ENCODE assay signal across 18 cellular contexts in the genomic region with DNA sequence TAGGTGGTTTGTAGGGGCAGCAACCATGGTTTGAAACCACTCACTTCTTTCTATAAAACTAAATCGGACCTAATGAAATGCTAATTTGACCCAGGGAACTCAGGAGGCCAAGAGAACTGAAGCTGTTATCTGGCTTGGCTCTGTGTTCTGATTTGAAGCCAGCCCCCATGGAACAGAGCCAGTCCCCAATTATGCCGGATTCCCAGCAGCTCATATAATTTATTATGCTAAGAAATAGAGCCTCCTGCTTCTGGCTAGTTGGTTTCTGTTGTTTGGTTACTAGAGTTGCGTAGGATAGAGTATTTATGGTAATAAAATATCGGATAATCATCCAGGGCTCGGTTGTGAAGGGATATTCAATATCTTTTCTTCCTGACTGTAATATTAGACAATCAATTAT.
DNase-seq lines count a peak whose midpoint lies in the region; ATAC-seq, FAIRE-seq and TF ChIP-seq lines count a peak whose summit lies in the region.
"Had no signal": no experiment of that assay in that cellular context is flagged by ENCODE, and none has a peak within 500 bp of the region (broad histone marks: within the 10 kb centered on the region; RNA-seq: fewer than 3 reads in every experiment).

No MANE protein-coding gene starts in this region.

- H3K36me3 ChIP-seq in body of pancreas (replicated peaks in 1 of 2; ENCODE audit: insufficient read depth in 1 of 2, low read depth in 2 of 2), result no peaks in the 10 kb centered on the region

- TF ChIP-seq CTCF in AG10803 (conservative IDR thresholded peaks at IDR 0.05; ENCODE audit: low read length) (no peak), body of pancreas (IDR thresholded peaks at IDR 0.05) (no peak), foreskin keratinocyte (conservative IDR thresholded peaks at IDR 0.05) (no peak)

- no peaks in the 10 kb centered on the region for H3K9me3 ChIP-seq in body of pancreas

- 37 to 43% methylated on average over 5 of the region's 5 CpGs for WGBS in body of pancreas, 2 donors

- DNase-seq in AG10803 (ENCODE audit: low read depth), result peak; percentile 33
- peak; percentile 35 for DNase-seq in NCI-H1105 (lab: John Stamatoyannopoulos, UW)
- DNase-seq in body of pancreas, result peak; percentile 13 to 38 (median 20)
- DNase-seq in left lobe of liver (ENCODE audit: low spot score), result no peak
- no peak for DNase-seq in foreskin keratinocyte
- no peak for DNase-seq in HuH-7.5 (ENCODE audit: low spot score)
- no peak for DNase-seq in GM12891 (ENCODE audit: insufficient read length, low spot score)
- DNase-seq: activated CD4-positive, alpha-beta T cell treated with anti-CD3 and anti-CD28 coated beads, Interleukin-2, amount 10 ng/mL, durations not matched to agents 24 days and 14 days; activated naive CD8-positive, alpha-beta T cell treated with anti-CD3 and anti-CD28 coated beads for 36 hours; H7; NCI-H1417; NCI-H526 treated with DMSO at 0.1 percent for 48 hours; RPMI8226; stimulated activated naive CD4-positive, alpha-beta T cell; T-helper 17 cell had no signal

- H3K27ac ChIP-seq in body of pancreas (no peak overlapping the region), foreskin keratinocyte (no peak overlapping the region)

- TF ChIP-seq POLR2A in body of pancreas (IDR thresholded peaks at IDR 0.05), result no peak
- no peak for TF ChIP-seq POLR2A in GM12891 (IDR thresholded peaks at IDR 0.05; ENCODE audit: low read depth, low read length)

- no peak for ATAC-seq in body of pancreas
- ATAC-seq in left lobe of liver, result peak; percentile 22
- no peak for ATAC-seq in foreskin keratinocyte
- ATAC-seq in GM19455 (IDR thresholded peaks at IDR 0.05; ENCODE audit: unreplicated experiment), result no peak
- ATAC-seq: T-helper 17 cell had no signal

- no peak for FAIRE-seq in GM12891 (lab: Jason Lieb, UNC)
- FAIRE-seq: D721Med had no signal

- H3K4me1 ChIP-seq in body of pancreas (peaks cover 6% of the 10 kb centered on the region), foreskin keratinocyte (peaks cover 35% of the 10 kb centered on the region)

- H3K27me3 ChIP-seq in body of pancreas, result no peaks in the 10 kb centered on the region
- no peaks in the 10 kb centered on the region for H3K27me3 ChIP-seq in foreskin keratinocyte

- intact Hi-C loops in body of pancreas (cut with DNase I), result no loop called here

- no peak overlapping the region for H3K4me3 ChIP-seq in AG10803 (ENCODE audit: low read length)
- no peak overlapping the region for H3K4me3 ChIP-seq in body of pancreas
- H3K4me3 ChIP-seq: skin epidermis had no signal

TF ChIP-seq in GM12891, 5 proteins besides CTCF, POLR2A, EP300 and RAD21:
- TF ChIP-seq PAX5 (IDR thresholded peaks at IDR 0.05; ENCODE audit: insufficient read depth, low read length, severe bottlenecking) (no peak), POLR2AphosphoS5 (IDR thresholded peaks at IDR 0.05; ENCODE audit: low read depth, low read length) (no peak), SPI1 (IDR thresholded peaks at IDR 0.05; ENCODE audit: low read depth, low read length) (no peak), TAF1 (IDR thresholded peaks at IDR 0.05; ENCODE audit: low read depth, low read length) (no peak), POU2F2 (IDR thresholded peaks at IDR 0.05; ENCODE audit: low read depth, low read length) (no peak)

Comparison
In these comparisons a context has a peak if more than half of its experiments do, and no peak if none do; other contexts are left out.
1. DNase-seq: peak in AG10803 (single experiment), NCI-H1105 (single experiment) and body of pancreas (4 of 4); none in left lobe of liver (single experiment), foreskin keratinocyte (0 of 2), HuH-7.5 (single experiment) and GM12891 (single experiment).